Comparison of ENCODE assay signal across 10 cellular contexts in genomic region chr9:92506184-92506857, GRCh38. TPM values are rescaled to one million over a fixed set of nuclear protein-coding genes. Genes with fewer than 3 reads are reported as not detected.
A peak's percentile ranks its signal among the peaks of the same experiment; 100 is the strongest.
DNase-seq lines count a peak whose midpoint lies in the region; ATAC-seq and TF ChIP-seq lines count a peak whose summit lies in the region.
"Had no signal": no experiment of that assay in that cellular context is flagged by ENCODE, and none has a peak within 500 bp of the region (broad histone marks: within the 10 kb centered on the region; RNA-seq: fewer than 3 reads in every experiment).

No MANE protein-coding gene starts in this region.

- no peak for TF ChIP-seq POLR2A in heart left ventricle (IDR thresholded peaks at IDR 0.05)

- DNase-seq in ELR (ENCODE audit: low read depth): peak; percentile 85
- DNase-seq in ascending aorta (ENCODE audit: low spot score in 2 of 2): peak in 1 of 2 donors; percentile 89
- DNase-seq in heart left ventricle: peak in 2 of 5 donors; percentile 49 to 50
- no peak for DNase-seq in SJCRH30
- DNase-seq in NCI-H1436 treated with DMSO at 0.1 percent for 48 hours (lab: John Stamatoyannopoulos, UW): no peak
- DNase-seq: DND-41; stimulated activated naive CD4-positive, alpha-beta T cell treated with Interleukin-2 at 50 U/mL for 16 hours had no signal

- no peak overlapping the region for H3K4me3 ChIP-seq in ascending aorta
- H3K4me3 ChIP-seq in heart left ventricle: no peak overlapping the region
- H3K4me3 ChIP-seq in skeletal muscle satellite cell (ENCODE audit: low read length): peak overlapping the region; percentile 39
- H3K4me3 ChIP-seq in SJCRH30: no peak overlapping the region

- H3K27me3 ChIP-seq in ascending aorta (no peaks in the 10 kb centered on the region), heart left ventricle (no peaks in the 10 kb centered on the region), skeletal muscle satellite cell (ENCODE audit: control insufficient read depth, insufficient read depth, low read length) (no peaks in the 10 kb centered on the region), SJCRH30 (no peaks in the 10 kb centered on the region)

- H3K27ac ChIP-seq in ascending aorta (peak overlapping the region; percentile 80 to 90), heart left ventricle (peak overlapping the region in 11 of 12 donors; percentile 18 to 65 (median 54)), SJCRH30 (no peak overlapping the region)

- intact Hi-C loops in ascending aorta (cut with DNase I) (loop anchor here (2.0 to 5.0 kb wide), 5 partner anchors 28 to 182 kb away; partner anchors contain the start of genes CENPP, ECM2 and NOL8), heart left ventricle (cut with DNase I) (loop anchor here in 4 of 10 donors (5.0 to 10.0 kb wide), 3 partner anchors 98 to 128 kb away; no protein-coding TSS in a partner anchor)

- H3K4me1 ChIP-seq in ascending aorta: peaks cover 33 to 44% of the 10 kb centered on the region in 2 donors
- peaks cover 0 to 72% (median 36%) of the 10 kb centered on the region in 12 donors for H3K4me1 ChIP-seq in heart left ventricle
- peaks cover 38% of the 10 kb centered on the region for H3K4me1 ChIP-seq in skeletal muscle satellite cell (ENCODE audit: control insufficient read depth, insufficient read depth, low read length)
- peaks cover 9% of the 10 kb centered on the region; the same call in 1 of the 2 replicates for H3K4me1 ChIP-seq in SJCRH30

- ATAC-seq in heart left ventricle (peak; percentile 19 to 80 (median 61)), HG03378 (IDR thresholded peaks at IDR 0.05; ENCODE audit: unreplicated experiment) (no peak), GM21529 (IDR thresholded peaks at IDR 0.05; ENCODE audit: unreplicated experiment) (no peak)

- H3K9ac ChIP-seq in skeletal muscle satellite cell (ENCODE audit: low read depth, low read length): peak overlapping the region; percentile 47

- WGBS in heart left ventricle, 4 donors: 73 to 84% (median 77%) methylated on average over 3 of the region's 3 CpGs

- no peaks in the 10 kb centered on the region for H3K36me3 ChIP-seq in ascending aorta
- H3K36me3 ChIP-seq in heart left ventricle: peaks cover 0 to 3% (median 0%) of the 10 kb centered on the region in 9 donors
- H3K36me3 ChIP-seq in skeletal muscle satellite cell (ENCODE audit: insufficient read depth, low read length): no peaks in the 10 kb centered on the region
- no peaks in the 10 kb centered on the region for H3K36me3 ChIP-seq in SJCRH30

- H3K9me3 ChIP-seq in ascending aorta: no peaks in the 10 kb centered on the region
- H3K9me3 ChIP-seq in heart left ventricle: no peaks in the 10 kb centered on the region
- H3K9me3 ChIP-seq in skeletal muscle satellite cell (replicated peaks; ENCODE audit: low read length): no peaks in the 10 kb centered on the region
- no peaks in the 10 kb centered on the region for H3K9me3 ChIP-seq in SJCRH30 (replicated peaks)

- H3K4me2 ChIP-seq in skeletal muscle satellite cell (ENCODE audit: low read length): peak overlapping the region; percentile 68

- TF ChIP-seq CTCF in ascending aorta (IDR thresholded peaks at IDR 0.05): no peak
- no peak for TF ChIP-seq CTCF in heart left ventricle (IDR thresholded peaks at IDR 0.05)

RNA-seq across cellular contexts. Expression of gene ASPN, which starts 24.0 kb away (rescaled TPM):
- total RNA-seq in ascending aorta: 43.5 TPM
- total RNA-seq in heart left ventricle: 10 to 100 TPM in 7 of 9 donors, 1 to 10 TPM in 2; 6.6 to 36.3 (median 18.0) TPM
- polyA plus RNA-seq in heart left ventricle: 1 to 10 TPM; 4.6 to 8.0 TPM
- 0.25 and 2.2 TPM in 2 replicates for total RNA-seq in skeletal muscle satellite cell (2012; rRNA removed)
- total RNA-seq in SJCRH30 (2014; rRNA removed; shearing (Covaris generic)): 0.06 TPM in 1 of 2 replicates, not detected in the other

RNA-seq across cellular contexts. Expression of gene ECM2, which starts 29.5 kb away (rescaled TPM):
- total RNA-seq in ascending aorta (20.1 TPM), heart left ventricle (10 to 100 TPM in 5 of 9 donors, 1 to 10 TPM in 4; 3.1 to 32.4 (median 10.1) TPM)
- 1 to 10 TPM; 1.6 to 4.4 TPM for polyA plus RNA-seq in heart left ventricle
- 2.4 and 2.8 TPM in 2 replicates for total RNA-seq in skeletal muscle satellite cell (2012; rRNA removed)
- not detected in 2 replicates for total RNA-seq in SJCRH30 (2014; rRNA removed; shearing (Covaris generic))

Comparison
In these comparisons a context has a peak if more than half of its experiments do, and no peak if none do; other contexts are left out.
1. ATAC-seq: peak in heart left ventricle (4 of 4); none in HG03378 (single experiment) and GM21529 (single experiment).